Comparison of ENCODE assay signal across 10 cellular contexts in the genomic region with DNA sequence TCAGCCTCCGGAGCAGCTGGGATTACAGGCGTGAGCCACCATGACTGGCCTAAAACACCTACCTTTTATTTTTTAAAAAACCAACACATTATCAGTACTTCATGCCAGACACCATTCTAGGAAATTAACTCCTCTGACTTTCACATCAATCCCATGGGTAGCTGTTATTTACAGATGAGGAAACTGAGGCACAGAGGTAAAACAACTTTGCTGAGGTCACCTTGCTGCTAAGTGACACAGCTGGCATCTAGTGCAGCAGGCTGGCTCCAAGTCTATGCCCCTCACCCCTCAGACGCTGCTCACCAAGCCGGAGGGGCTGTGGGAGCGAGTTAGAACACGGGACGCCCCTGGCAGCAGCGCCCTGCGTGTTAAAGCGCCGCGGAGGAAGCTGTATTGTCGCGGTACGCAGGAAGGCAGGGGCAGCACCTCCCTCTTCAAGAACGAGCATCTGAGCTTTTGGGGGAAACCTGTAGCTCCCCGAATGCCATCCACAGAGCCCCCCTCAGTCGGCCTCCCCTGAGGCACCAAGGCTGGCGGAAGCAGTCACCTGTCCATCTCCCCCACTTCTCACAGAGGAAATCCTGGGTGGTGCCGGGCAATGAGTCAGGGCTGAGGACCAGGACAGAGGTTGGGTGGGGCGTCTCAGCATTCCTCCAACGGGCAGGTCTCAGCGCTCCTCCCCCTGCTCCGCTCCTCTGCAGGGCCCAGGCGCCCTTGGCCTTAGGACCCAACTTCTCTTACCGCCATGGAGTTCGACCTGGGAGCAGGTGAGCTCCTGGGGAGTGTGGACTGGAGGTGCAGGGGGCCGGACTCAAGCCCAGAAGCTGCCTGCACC.
DNase-seq lines count a peak whose midpoint lies in the region; ATAC-seq, FAIRE-seq and TF ChIP-seq lines count a peak whose summit lies in the region.
"Had no signal": no experiment of that assay in that cellular context is flagged by ENCODE, and none has a peak within 500 bp of the region (broad histone marks: within the 10 kb centered on the region; RNA-seq: fewer than 3 reads in every experiment).

A gene (plus strand): TSS at position 735 of the 835 bp plus-strand sequence. CDS start 11 bp downstream, at position 746.

- in situ Hi-C loops in astrocyte of the spinal cord (cut with HindIII; ENCODE audit: low sequenced_read_pairs) = no loop called here

- no peak for TF ChIP-seq CTCF in astrocyte of the spinal cord (IDR thresholded peaks at IDR 0.05; ENCODE audit: low read depth, low read length)

- peak within 1 kb of the TSS; percentile 22 to 92 (median 79) for H3K27ac ChIP-seq in skin epidermis

- ATAC-seq in HG03280 (IDR thresholded peaks at IDR 0.05; ENCODE audit: unreplicated experiment) = no peak

- H3K4me3 ChIP-seq in astrocyte of the spinal cord (ENCODE audit: low read depth, low read length) (no peak within 1 kb of the TSS), skin epidermis (peak within 1 kb of the TSS; percentile 4 to 33 (median 28))

- DNase-seq in HTR-8/SVneo (ENCODE audit: insufficient read length, low spot score) (no peak), astrocyte of the spinal cord (ENCODE audit: low read depth, low spot score) (peak; percentile 17), iPS-NIHi11 (ENCODE audit: low spot score) (peak; percentile 67), GM03348 (ENCODE audit: low spot score) (no peak), NCI-H526 treated with DMSO at 0.1 percent for 48 hours (lab: John Stamatoyannopoulos, UW) (no peak)
- no peak for DNase-seq in activated effector memory CD4-positive, alpha-beta T cell treated with Interleukin-2 at 50 U/mL for 16 hours
- DNase-seq: activated naive CD4-positive, alpha-beta T cell treated with Interleukin-2 at 50 U/mL for 16 hours had no signal

- FAIRE-seq in HTR-8/SVneo (lab: Jason Lieb, UNC) = peak; percentile 55
- FAIRE-seq: G401.6 had no signal

Comparison
In these comparisons a context has a peak if more than half of its experiments do, and no peak if none do; other contexts are left out.
1. DNase-seq: peak in astrocyte of the spinal cord (single experiment) and iPS-NIHi11 (single experiment); none in HTR-8/SVneo (single experiment), activated effector memory CD4-positive, alpha-beta T cell treated with Interleukin-2 at 50 U/mL for 16 hours (single experiment), GM03348 (single experiment) and NCI-H526 treated with DMSO at 0.1 percent for 48 hours (single experiment).